Comparison of ENCODE assay signal across 1 cellular context in genomic region chr5:116084891-116085715, GRCh38.
TF ChIP-seq lines count a peak whose summit lies in the region.

TSS of gene COMMD10 (plus strand) at chr5:116085025.

TF ChIP-seq in K562, 482 proteins besides CTCF, POLR2A, EP300 and RAD21 (continued from another document and continues in another):
- TF ChIP-seq SIX5 (IDR thresholded peaks at IDR 0.05; ENCODE audit: borderline replicate concordance in 1 of 2, insufficient read depth in 1 of 2, low read depth in 1 of 2, low read length in 2 of 2) (peak in 1 of 2 experiments; percentile 2; a peak in 1 of 4 replicates), SMARCA5 (IDR thresholded peaks at IDR 0.05) (no peak), YBX1 (IDR thresholded peaks at IDR 0.05) (no peak), HDAC1 (IDR thresholded peaks at IDR 0.05) (peak in 1 of 2 experiments; percentile 87; a peak in 2 of 4 replicates), CCAR2 (IDR thresholded peaks at IDR 0.05; ENCODE audit: low read depth, low read length) (no peak), KDM1A (IDR thresholded peaks at IDR 0.05) (no peak), CHCHD3 (CRISPR knock-in tag; IDR thresholded peaks at IDR 0.05) (no peak), ZNF318 (IDR thresholded peaks at IDR 0.05; ENCODE audit: borderline replicate concordance in 1 of 2, low read depth in 1 of 2) (no peak), PREB (CRISPR knock-in tag; IDR thresholded peaks at IDR 0.05) (no peak), RB1 (IDR thresholded peaks at IDR 0.05; ENCODE audit: low read depth) (0 out of 2 replicates have a peak, but pooled peaks have one; percentile 20), LCOR (CRISPR knock-in tag; IDR thresholded peaks at IDR 0.05) (peak; percentile 47; the same call in 1 of the 2 replicates), NR2C2 (CRISPR knock-in tag; IDR thresholded peaks at IDR 0.05) (peak; percentile 89), NR2C2 (tag; IDR thresholded peaks at IDR 0.05) (peak; percentile 98), BCLAF1 (IDR thresholded peaks at IDR 0.05; ENCODE audit: borderline replicate concordance in 1 of 2, control insufficient read depth in 1 of 2, low read depth in 2 of 2, low read length in 1 of 2) (0 out of 4 replicates have a peak, but pooled peaks of 1 of the 2 experiments have one; percentile 41), NFRKB (IDR thresholded peaks at IDR 0.05; ENCODE audit: low read depth) (no peak; the same call in 1 of the 2 replicates), SNIP1 (IDR thresholded peaks at IDR 0.05; ENCODE audit: low read depth) (no peak), ZNF384 (IDR thresholded peaks at IDR 0.05; ENCODE audit: low read depth, low read length) (no peak), MAZ (CRISPR knock-in tag; conservative IDR thresholded peaks at IDR 0.05 in 1 of 2, IDR thresholded peaks at IDR 0.05 in 1 of 2) (peak; percentile 33 to 64; a peak in 1 of 4 replicates), GTF2F1 (IDR thresholded peaks at IDR 0.05; ENCODE audit: low read depth, low read length) (no peak), CREB3 (tag; conservative IDR thresholded peaks at IDR 0.05; ENCODE audit: low read depth) (no peak), NFXL1 (CRISPR knock-in tag; IDR thresholded peaks at IDR 0.05) (no peak), CBFB (CRISPR knock-in tag; IDR thresholded peaks at IDR 0.05) (no peak), FOXJ3 (CRISPR knock-in tag; IDR thresholded peaks at IDR 0.05) (no peak), SMARCA4 (IDR thresholded peaks at IDR 0.05) (no peak), KLF16 (IDR thresholded peaks at IDR 0.05) (no peak), TSHZ1 (CRISPR knock-in tag; IDR thresholded peaks at IDR 0.05) (no peak), TFAP4 (CRISPR knock-in tag; IDR thresholded peaks at IDR 0.05; ENCODE audit: borderline replicate concordance) (peak; percentile 86), SNAPC5 (CRISPR knock-in tag; IDR thresholded peaks at IDR 0.05) (no peak), ZNF561 (CRISPR knock-in tag; conservative IDR thresholded peaks at IDR 0.05) (no peak), DEAF1 (CRISPR knock-in tag; IDR thresholded peaks at IDR 0.05) (no peak), SFPQ (IDR thresholded peaks at IDR 0.05; ENCODE audit: low read depth, low read length) (no peak), ETV6 (IDR thresholded peaks at IDR 0.05; ENCODE audit: borderline replicate concordance in 1 of 2, low read depth in 2 of 2, low read length in 1 of 2) (no peak; a peak in 1 of 4 replicates), ETV6 (CRISPR knock-in tag; IDR thresholded peaks at IDR 0.05; ENCODE audit: borderline replicate concordance) (0 out of 2 replicates have a peak, but pooled peaks have one; percentile 69), TCF3 (CRISPR knock-in tag; IDR thresholded peaks at IDR 0.05) (0 out of 2 replicates have a peak, but pooled peaks have one; percentile 20), ETS2 (tag; IDR thresholded peaks at IDR 0.05; ENCODE audit: borderline replicate concordance, poor library complexity, severe bottlenecking) (no peak), PRMT5 (CRISPR knock-in tag; IDR thresholded peaks at IDR 0.05) (no peak), L3MBTL2 (IDR thresholded peaks at IDR 0.05) (peak; percentile 75)
